13 cellular contexts compared by ENCODE assay signal in genomic region chr9:112605518-112605917, GRCh38.
DNase-seq lines count a peak whose midpoint lies in the region; ATAC-seq and TF ChIP-seq lines count a peak whose summit lies in the region.
"Had no signal": no experiment of that assay in that cellular context is flagged by ENCODE, and none has a peak within 500 bp of the region (broad histone marks: within the 10 kb centered on the region; RNA-seq: fewer than 3 reads in every experiment).

No MANE protein-coding gene starts in this region.

- no peak for DNase-seq in activated naive CD8-positive, alpha-beta T cell treated with anti-CD3 and anti-CD28 coated beads, Interleukin-2, amount 50 U/mL, for 24 hours
- DNase-seq in activated naive CD8-positive, alpha-beta T cell treated with anti-CD3 and anti-CD28 coated beads for 36 hours = no peak
- no peak for DNase-seq in stimulated activated naive CD4-positive, alpha-beta T cell (lab: John Stamatoyannopoulos, UW)
- DNase-seq in upper lobe of right lung (no peak), breast epithelium (ENCODE audit: low spot score in 2 of 2) (no peak), hypothalamus (lab: John Stamatoyannopoulos, UW) (no peak)
- DNase-seq: EL, NCI-H82 had no signal

- no peak for TF ChIP-seq POLR2A in breast epithelium (IDR thresholded peaks at IDR 0.05)

- H3K27me3 Mint-ChIP-seq in activated naive CD8-positive, alpha-beta T cell treated with anti-CD3 and anti-CD28 coated beads, Interleukin-2, amount 50 U/mL, for 24 hours = no peaks in the 10 kb centered on the region
- H3K27me3 Mint-ChIP-seq in activated naive CD8-positive, alpha-beta T cell treated with anti-CD3 and anti-CD28 coated beads for 36 hours = no peaks in the 10 kb centered on the region
- H3K27me3 Mint-ChIP-seq: brain had no signal

- H3K9me3 ChIP-seq in upper lobe of right lung (no peaks in the 10 kb centered on the region), breast epithelium (no peaks in the 10 kb centered on the region)

- no peaks in the 10 kb centered on the region for H3K4me1 ChIP-seq in upper lobe of right lung
- H3K4me1 ChIP-seq in breast epithelium = no peaks in the 10 kb centered on the region

- no peaks in the 10 kb centered on the region for H3K36me3 Mint-ChIP-seq in activated naive CD8-positive, alpha-beta T cell treated with anti-CD3 and anti-CD28 coated beads, Interleukin-2, amount 50 U/mL, for 24 hours (ENCODE audit: low read depth)
- no peaks in the 10 kb centered on the region for H3K36me3 Mint-ChIP-seq in activated naive CD8-positive, alpha-beta T cell treated with anti-CD3 and anti-CD28 coated beads for 36 hours
- H3K36me3 Mint-ChIP-seq: brain had no signal

- peaks cover 14% of the 10 kb centered on the region for H3K4me1 Mint-ChIP-seq in activated naive CD8-positive, alpha-beta T cell treated with anti-CD3 and anti-CD28 coated beads, Interleukin-2, amount 50 U/mL, for 24 hours
- peaks cover 12% of the 10 kb centered on the region for H3K4me1 Mint-ChIP-seq in activated naive CD8-positive, alpha-beta T cell treated with anti-CD3 and anti-CD28 coated beads for 36 hours

- H3K27me3 ChIP-seq in upper lobe of right lung (no peaks in the 10 kb centered on the region), breast epithelium (no peaks in the 10 kb centered on the region)

- H3K4me3 ChIP-seq in upper lobe of right lung = no peak overlapping the region
- no peak overlapping the region for H3K4me3 ChIP-seq in breast epithelium
- H3K4me3 ChIP-seq: skin epidermis had no signal

- H3K27ac ChIP-seq in upper lobe of right lung (no peak overlapping the region), breast epithelium (no peak overlapping the region)
- H3K27ac ChIP-seq: skin epidermis had no signal

- peak; percentile 90 for ATAC-seq in activated naive CD8-positive, alpha-beta T cell treated with anti-CD3 and anti-CD28 coated beads, Interleukin-2, amount 50 U/mL, for 24 hours
- ATAC-seq in GM21825 (IDR thresholded peaks at IDR 0.05; ENCODE audit: unreplicated experiment) = peak; percentile 93
- ATAC-seq in HG03280 (IDR thresholded peaks at IDR 0.05; ENCODE audit: unreplicated experiment) = peak; percentile 81
- no peak for ATAC-seq in upper lobe of right lung
- ATAC-seq: HCT116 had no signal

- H3K36me3 ChIP-seq in upper lobe of right lung (no peaks in the 10 kb centered on the region), breast epithelium (no peaks in the 10 kb centered on the region)

- H3K27ac Mint-ChIP-seq in activated naive CD8-positive, alpha-beta T cell treated with anti-CD3 and anti-CD28 coated beads, Interleukin-2, amount 50 U/mL, for 24 hours = no peak overlapping the region
- no peak overlapping the region for H3K27ac Mint-ChIP-seq in activated naive CD8-positive, alpha-beta T cell treated with anti-CD3 and anti-CD28 coated beads for 36 hours
- H3K27ac Mint-ChIP-seq: brain had no signal

- intact Hi-C loops in upper lobe of right lung (cut with DNase I) (no loop called here), breast epithelium (cut with DNase I; ENCODE audit: low total_unique reads) (no loop called here)

- H3K9me3 Mint-ChIP-seq in activated naive CD8-positive, alpha-beta T cell treated with anti-CD3 and anti-CD28 coated beads, Interleukin-2, amount 50 U/mL, for 24 hours = no peaks in the 10 kb centered on the region
- no peaks in the 10 kb centered on the region for H3K9me3 Mint-ChIP-seq in activated naive CD8-positive, alpha-beta T cell treated with anti-CD3 and anti-CD28 coated beads for 36 hours
- H3K9me3 Mint-ChIP-seq: brain had no signal

- TF ChIP-seq CTCF in upper lobe of right lung (IDR thresholded peaks at IDR 0.05) (no peak), breast epithelium (IDR thresholded peaks at IDR 0.05) (no peak)

- no peak overlapping the region for H3K4me3 Mint-ChIP-seq in activated naive CD8-positive, alpha-beta T cell treated with anti-CD3 and anti-CD28 coated beads, Interleukin-2, amount 50 U/mL, for 24 hours
- no peak overlapping the region for H3K4me3 Mint-ChIP-seq in activated naive CD8-positive, alpha-beta T cell treated with anti-CD3 and anti-CD28 coated beads for 36 hours
- H3K4me3 Mint-ChIP-seq: brain had no signal
